23 cellular contexts compared by ENCODE assay signal in genomic region chr17:16661217-16661616, GRCh38.
"Had no signal": no experiment of that assay in that cellular context is flagged by ENCODE, and none has a peak within 500 bp of the region (broad histone marks: within the 10 kb centered on the region; RNA-seq: fewer than 3 reads in every experiment).

No MANE protein-coding gene starts in this region.

- H3K27me3 ChIP-seq: sigmoid colon, suprapubic skin, vagina had no signal

- H3K4me1 ChIP-seq: esophagus squamous epithelium, parathyroid adenoma, sigmoid colon, spleen, transverse colon, vagina had no signal

- H3K79me2 ChIP-seq: parathyroid adenoma had no signal

- H3K27ac ChIP-seq: esophagus squamous epithelium, neutrophil, parathyroid adenoma, sigmoid colon, spleen, suprapubic skin, transverse colon, vagina had no signal

- H3K9ac ChIP-seq: parathyroid adenoma had no signal

- H2AFZ ChIP-seq: parathyroid adenoma had no signal

- H3K36me3 ChIP-seq: esophagus squamous epithelium, neutrophil, sigmoid colon, spleen, suprapubic skin, transverse colon, vagina had no signal

- H3K9me3 ChIP-seq: esophagus squamous epithelium, mucosa of descending colon, neutrophil, sigmoid colon, suprapubic skin, transverse colon, vagina had no signal

- DNase-seq: dermis blood vessel endothelial cell; effector memory CD4-positive, alpha-beta T cell; erythroblast; esophagus squamous epithelium; foreskin melanocyte; hypothalamus; immature natural killer cell; islet precursor cell; left ventricle myocardium superior; mucosa of descending colon; naive B cell; right cardiac atrium; sigmoid colon; spleen; stimulated activated naive CD4-positive, alpha-beta T cell; stimulated activated naive CD8-positive, alpha-beta T cell treated with anti-CD3 and anti-CD28 coated beads, Interleukin-15, amount 100 ng/mL, for 72 hours; transverse colon had no signal

- ATAC-seq: left ventricle myocardium superior; mucosa of descending colon; natural killer cell treated with Interleukin-12 subunit alpha and Interleukin-12 subunit beta and Interleukin-15 and Interleukin-18, amount 100 ng/mL, for 72 hours; right cardiac atrium; stimulated activated naive CD8-positive, alpha-beta T cell treated with anti-CD3 and anti-CD28 coated beads, Interleukin-15, amount 100 ng/mL, for 72 hours had no signal

- H3K4me3 ChIP-seq: esophagus squamous epithelium, lung, mucosa of descending colon, sigmoid colon, spleen, suprapubic skin, transverse colon, vagina had no signal
